15 cellular contexts compared by ENCODE assay signal in genomic region chr9:24552526-24552925, GRCh38. TPM values are rescaled to one million over a fixed set of nuclear protein-coding genes. Genes with fewer than 3 reads are reported as not detected.
DNase-seq lines count a peak whose midpoint lies in the region; TF ChIP-seq lines count a peak whose summit lies in the region.
"Had no signal": no experiment of that assay in that cellular context is flagged by ENCODE, and none has a peak within 500 bp of the region (broad histone marks: within the 10 kb centered on the region; RNA-seq: fewer than 3 reads in every experiment).

No MANE protein-coding gene starts in this region.

- H3K36me3 Mint-ChIP-seq in nephron (ENCODE audit: low read depth): no peaks in the 10 kb centered on the region

- H3K4me1 Mint-ChIP-seq in nephron: peaks cover 8% of the 10 kb centered on the region

- H3K27ac Mint-ChIP-seq in nephron: peak overlapping the region; percentile 47 to 80 (median 70)
- H3K27ac Mint-ChIP-seq: CD4-positive, alpha-beta T cell had no signal

- H3K4me3 ChIP-seq in LNCaP clone FGC (ENCODE audit: low read depth, low read length): no peak overlapping the region
- H3K4me3 ChIP-seq in ascending aorta: no peak overlapping the region
- no peak overlapping the region for H3K4me3 ChIP-seq in effector memory CD4-positive, alpha-beta T cell (ENCODE audit: insufficient read depth, low read depth, low read length, poor library complexity, severe bottlenecking)
- H3K4me3 ChIP-seq: BLaER1 treated with 17β-estradiol and CSF1 and Interleukin-3, amounts not matched to agents 10 nM and 100 nM; GM23248 had no signal

- intact Hi-C loops in ascending aorta (cut with DNase I): no loop called here

- no peaks in the 10 kb centered on the region for H3K9me3 ChIP-seq in ascending aorta
- no peaks in the 10 kb centered on the region for H3K9me3 ChIP-seq in effector memory CD4-positive, alpha-beta T cell (ENCODE audit: control insufficient read depth, low read length)
- H3K9me3 ChIP-seq: BLaER1 treated with 17β-estradiol and CSF1 and Interleukin-3, amounts not matched to agents 10 nM and 100 nM had no signal

- peak overlapping the region in 1 of 3 experiments; percentile 54 for H3K4me3 Mint-ChIP-seq in nephron
- H3K4me3 Mint-ChIP-seq: CD4-positive, alpha-beta T cell had no signal

- peak; percentile 43 for DNase-seq in LNCaP clone FGC (ENCODE audit: low read depth)
- peak; percentile 93 for DNase-seq in NCI-H526 treated with DMSO at 0.1 percent for 48 hours (lab: John Stamatoyannopoulos, UW)
- no peak for DNase-seq in ascending aorta (ENCODE audit: low spot score in 2 of 2)
- no peak for DNase-seq in stimulated activated CD4-positive, alpha-beta T cell treated with anti-CD3 and anti-CD28 coated beads, Interleukin-4, amount 100 ng/mL, for 24 hours
- no peak for DNase-seq in effector memory CD4-positive, alpha-beta T cell
- DNase-seq: ACHN; Calu3; CD4-positive, alpha-beta T cell; DMS 273 treated with DMSO at 0.1 percent for 48 hours; GM23248 had no signal

- TF ChIP-seq CTCF in LNCaP clone FGC (IDR thresholded peaks at IDR 0.05; ENCODE audit: control insufficient read depth, extremely low read depth, insufficient read depth) (no peak), VCaP (conservative IDR thresholded peaks at IDR 0.05) (no peak), nephron (IDR thresholded peaks at IDR 0.05; ENCODE audit: unreplicated experiment in 3 of 3) (no peak), ascending aorta (IDR thresholded peaks at IDR 0.05) (no peak)

- no peaks in the 10 kb centered on the region for H3K4me1 ChIP-seq in ascending aorta
- no peaks in the 10 kb centered on the region for H3K4me1 ChIP-seq in effector memory CD4-positive, alpha-beta T cell (ENCODE audit: control insufficient read depth, insufficient read depth, low read length, poor library complexity, severe bottlenecking)
- H3K4me1 ChIP-seq: BLaER1 treated with 17β-estradiol and CSF1 and Interleukin-3, amounts not matched to agents 10 nM and 100 nM had no signal

- no peaks in the 10 kb centered on the region for H3K36me3 ChIP-seq in ascending aorta
- H3K36me3 ChIP-seq in effector memory CD4-positive, alpha-beta T cell (ENCODE audit: control insufficient read depth, insufficient read depth, low read length): no peaks in the 10 kb centered on the region
- H3K36me3 ChIP-seq: BLaER1 treated with 17β-estradiol and CSF1 and Interleukin-3, amounts not matched to agents 10 nM and 100 nM had no signal

- H3K27ac ChIP-seq in VCaP: peak overlapping the region; percentile 57
- no peak overlapping the region for H3K27ac ChIP-seq in ascending aorta
- no peak overlapping the region for H3K27ac ChIP-seq in effector memory CD4-positive, alpha-beta T cell (ENCODE audit: insufficient read depth, low read length, poor library complexity, severe bottlenecking)
- H3K27ac ChIP-seq: BLaER1 treated with 17β-estradiol and CSF1 and Interleukin-3, amounts not matched to agents 10 nM and 100 nM; GM23248; HL-60 had no signal

- no peaks in the 10 kb centered on the region for H3K27me3 Mint-ChIP-seq in nephron (ENCODE audit: low read depth)
- H3K27me3 Mint-ChIP-seq: CD4-positive, alpha-beta T cell had no signal

- no peaks in the 10 kb centered on the region for H3K9me3 Mint-ChIP-seq in nephron

- no peaks in the 10 kb centered on the region for H3K27me3 ChIP-seq in ascending aorta
- H3K27me3 ChIP-seq in effector memory CD4-positive, alpha-beta T cell (replicated peaks; ENCODE audit: control insufficient read depth, insufficient read depth, low read length, poor library complexity, severe bottlenecking): no peaks in the 10 kb centered on the region
- H3K27me3 ChIP-seq: BLaER1 treated with 17β-estradiol and CSF1 and Interleukin-3, amounts not matched to agents 10 nM and 100 nM had no signal

RNA-seq across cellular contexts. Expression of gene IZUMO3, which starts 6.8 kb away (rescaled TPM):
- not detected for total RNA-seq in ascending aorta
- total RNA-seq: A172; Calu3; CD4-positive, alpha-beta T cell; GM23248 had no signal

Comparison
In these comparisons a context has a peak if more than half of its experiments do, and no peak if none do; other contexts are left out.
1. DNase-seq: peak in LNCaP clone FGC (single experiment) and NCI-H526 treated with DMSO at 0.1 percent for 48 hours (single experiment); none in ascending aorta (0 of 2), stimulated activated CD4-positive, alpha-beta T cell treated with anti-CD3 and anti-CD28 coated beads, Interleukin-4, amount 100 ng/mL, for 24 hours (single experiment) and effector memory CD4-positive, alpha-beta T cell (0 of 3).